In the genomic region with DNA sequence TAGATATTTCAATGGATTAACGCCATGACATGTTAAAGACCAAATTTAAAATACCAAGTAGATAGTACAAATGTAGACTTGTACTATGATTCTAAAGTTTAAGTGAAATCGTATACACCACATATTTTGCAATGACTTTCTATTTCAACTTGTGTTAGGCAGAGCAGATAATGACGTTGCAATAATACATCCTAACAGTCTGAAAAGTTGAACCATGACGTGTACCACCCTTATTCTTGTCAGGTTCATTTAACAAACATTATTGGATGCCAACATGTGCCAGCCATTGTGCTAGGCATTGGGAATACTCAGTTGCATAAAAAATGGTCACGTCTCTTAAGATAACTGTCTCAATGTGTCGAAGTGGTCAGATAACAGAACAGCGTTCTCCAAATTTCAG, we compare ENCODE assay signal across 12 cellular contexts. TPM values are rescaled to one million over a fixed set of nuclear protein-coding genes. Genes with fewer than 3 reads are reported as not detected.
"Had no signal": no experiment of that assay in that cellular context is flagged by ENCODE, and none has a peak within 500 bp of the region (broad histone marks: within the 10 kb centered on the region; RNA-seq: fewer than 3 reads in every experiment).

No MANE protein-coding gene starts in this region.

- ATAC-seq: GM23338, HCT116 had no signal

- H3K4me2 ChIP-seq: GM23338 had no signal

- H3K4me1 ChIP-seq: HAP-1 had no signal

- H3K27ac ChIP-seq: GM23248 had no signal

- H3K4me3 ChIP-seq: GM23248, GM23338, HAP-1 had no signal

- FAIRE-seq: H1, H54 had no signal

- H3K9me3 ChIP-seq: HAP-1 had no signal

- H3K9ac ChIP-seq: GM23248 had no signal

- H3K36me3 ChIP-seq: HAP-1 had no signal

- DNase-seq: GM23248, GOT3, H7, H9, HCEC 1CT, HFFc6 had no signal

- H2AFZ ChIP-seq: GM23248, GM23338 had no signal

RNA-seq across cellular contexts. Expression of a gene that starts 50.0 kb away (rescaled TPM):
- total RNA-seq: GM23248, H4 had no signal
